2 cellular contexts compared by ENCODE assay signal in the genomic region with DNA sequence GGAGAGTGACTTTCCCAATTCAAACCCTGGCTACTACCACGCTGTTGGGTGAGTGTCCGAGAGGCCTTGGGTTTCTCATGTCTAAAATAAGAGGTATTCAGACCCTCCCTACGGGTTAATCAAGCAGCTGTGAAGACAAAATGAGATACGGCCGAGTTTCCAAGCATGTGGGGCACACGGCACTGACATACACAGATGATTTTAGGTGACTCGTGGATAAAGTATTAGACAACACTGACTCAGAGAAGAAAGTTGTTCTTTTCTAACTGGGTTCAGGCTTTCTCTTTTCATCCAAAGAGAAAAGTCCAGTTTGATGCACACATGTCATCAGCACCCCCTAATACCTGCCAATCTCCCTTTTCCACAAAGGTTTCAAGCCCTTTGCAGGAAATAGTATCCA.
TF ChIP-seq lines count a peak whose summit lies in the region.

No MANE protein-coding gene starts in this region.

TF ChIP-seq in H1, 55 proteins besides CTCF, POLR2A, EP300 and RAD21 (continued from another document):
- TF ChIP-seq TAF1 (IDR thresholded peaks at IDR 0.05; ENCODE audit: low read depth, low read length) (no peak), SIX5 (IDR thresholded peaks at IDR 0.05; ENCODE audit: low read depth, low read length) (no peak), EZH2 (IDR thresholded peaks at IDR 0.05; ENCODE audit: low read depth, low read length, severe bottlenecking) (no peak), JUND (IDR thresholded peaks at IDR 0.05; ENCODE audit: low read length) (no peak), RXRA (IDR thresholded peaks at IDR 0.05; ENCODE audit: insufficient read depth, low read depth, low read length) (no peak), SUZ12 (IDR thresholded peaks at IDR 0.05; ENCODE audit: low read length) (no peak), ASH2L (IDR thresholded peaks at IDR 0.05; ENCODE audit: low read length) (no peak), CREB1 (IDR thresholded peaks at IDR 0.05) (no peak), NANOG (IDR thresholded peaks at IDR 0.05; ENCODE audit: insufficient read depth, low read depth, low read length, poor library complexity, severe bottlenecking) (no peak), SIRT6 (IDR thresholded peaks at IDR 0.05; ENCODE audit: low read length) (no peak), NRF1 (IDR thresholded peaks at IDR 0.05; ENCODE audit: low read depth, low read length) (no peak)
- TF ChIP-seq, protein P1, sequence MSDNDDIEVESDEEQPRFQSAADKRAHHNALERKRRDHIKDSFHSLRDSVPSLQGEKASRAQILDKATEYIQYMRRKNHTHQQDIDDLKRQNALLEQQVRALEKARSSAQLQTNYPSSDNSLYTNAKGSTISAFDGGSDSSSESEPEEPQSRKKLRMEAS (IDR thresholded peaks at IDR 0.05) = no peak
- TF ChIP-seq, protein P2, sequence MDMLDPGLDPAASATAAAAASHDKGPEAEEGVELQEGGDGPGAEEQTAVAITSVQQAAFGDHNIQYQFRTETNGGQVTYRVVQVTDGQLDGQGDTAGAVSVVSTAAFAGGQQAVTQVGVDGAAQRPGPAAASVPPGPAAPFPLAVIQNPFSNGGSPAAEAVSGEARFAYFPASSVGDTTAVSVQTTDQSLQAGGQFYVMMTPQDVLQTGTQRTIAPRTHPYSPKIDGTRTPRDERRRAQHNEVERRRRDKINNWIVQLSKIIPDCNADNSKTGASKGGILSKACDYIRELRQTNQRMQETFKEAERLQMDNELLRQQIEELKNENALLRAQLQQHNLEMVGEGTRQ (IDR thresholded peaks at IDR 0.05; ENCODE audit: low read length) = no peak
TF ChIP-seq in H1: peak in this region for 0.

TF ChIP-seq in WTC11, 78 proteins besides CTCF, POLR2A, EP300 and RAD21 (continued from another document):
- TF ChIP-seq, protein P3, sequence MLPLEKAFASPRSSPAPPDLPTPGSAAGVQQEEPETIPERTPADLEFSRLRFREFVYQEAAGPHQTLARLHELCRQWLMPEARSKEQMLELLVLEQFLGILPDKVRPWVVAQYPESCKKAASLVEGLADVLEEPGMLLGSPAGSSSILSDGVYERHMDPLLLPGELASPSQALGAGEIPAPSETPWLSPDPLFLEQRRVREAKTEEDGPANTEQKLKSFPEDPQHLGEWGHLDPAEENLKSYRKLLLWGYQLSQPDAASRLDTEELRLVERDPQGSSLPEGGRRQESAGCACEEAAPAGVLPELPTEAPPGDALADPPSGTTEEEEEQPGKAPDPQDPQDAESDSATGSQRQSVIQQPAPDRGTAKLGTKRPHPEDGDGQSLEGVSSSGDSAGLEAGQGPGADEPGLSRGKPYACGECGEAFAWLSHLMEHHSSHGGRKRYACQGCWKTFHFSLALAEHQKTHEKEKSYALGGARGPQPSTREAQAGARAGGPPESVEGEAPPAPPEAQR (CRISPR knock-in tag; IDR thresholded peaks at IDR 0.05) = no peak
- TF ChIP-seq, protein P4, sequence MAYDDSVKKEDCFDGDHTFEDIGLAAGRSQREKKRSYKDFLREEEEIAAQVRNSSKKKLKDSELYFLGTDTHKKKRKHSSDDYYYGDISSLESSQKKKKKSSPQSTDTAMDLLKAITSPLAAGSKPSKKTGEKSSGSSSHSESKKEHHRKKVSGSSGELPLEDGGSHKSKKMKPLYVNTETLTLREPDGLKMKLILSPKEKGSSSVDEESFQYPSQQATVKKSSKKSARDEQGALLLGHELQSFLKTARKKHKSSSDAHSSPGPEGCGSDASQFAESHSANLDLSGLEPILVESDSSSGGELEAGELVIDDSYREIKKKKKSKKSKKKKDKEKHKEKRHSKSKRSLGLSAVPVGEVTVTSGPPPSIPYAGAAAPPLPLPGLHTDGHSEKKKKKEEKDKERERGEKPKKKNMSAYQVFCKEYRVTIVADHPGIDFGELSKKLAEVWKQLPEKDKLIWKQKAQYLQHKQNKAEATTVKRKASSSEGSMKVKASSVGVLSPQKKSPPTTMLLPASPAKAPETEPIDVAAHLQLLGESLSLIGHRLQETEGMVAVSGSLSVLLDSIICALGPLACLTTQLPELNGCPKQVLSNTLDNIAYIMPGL (CRISPR knock-in tag; IDR thresholded peaks at IDR 0.05) = no peak
- no peak for TF ChIP-seq EMX1 (CRISPR knock-in tag; IDR thresholded peaks at IDR 0.05)
